In the genomic region with DNA sequence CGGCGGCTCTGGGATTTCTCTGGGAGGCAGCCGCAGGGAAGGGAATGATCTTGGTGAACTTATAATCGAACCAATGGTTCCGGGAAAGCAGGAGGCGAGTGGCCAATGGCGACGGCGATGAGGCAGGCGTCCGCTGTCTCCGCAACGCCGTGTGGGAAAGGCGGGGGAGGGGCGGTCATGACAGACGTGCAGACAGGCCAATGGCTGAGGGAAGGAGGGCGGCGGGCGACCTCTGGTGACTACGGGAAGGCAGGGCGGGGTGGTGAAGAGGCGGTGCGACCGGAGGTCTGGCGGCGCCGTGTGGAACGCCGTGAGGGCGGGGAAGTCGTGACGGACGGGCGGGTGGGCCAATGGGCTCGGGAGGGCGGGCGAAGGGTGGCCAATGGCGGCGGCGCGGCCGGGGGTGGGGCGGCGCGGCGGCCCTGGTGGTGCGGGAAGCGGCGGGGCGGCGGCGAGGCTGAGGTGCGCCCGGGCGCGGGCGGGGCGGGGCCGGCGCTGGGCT, we compare ENCODE assay signal across 8 cellular contexts. TPM values are rescaled to one million over a fixed set of nuclear protein-coding genes. Genes with fewer than 3 reads are reported as not detected.
DNase-seq lines count a peak whose midpoint lies in the region; ATAC-seq and TF ChIP-seq lines count a peak whose summit lies in the region.

A gene with protein sequence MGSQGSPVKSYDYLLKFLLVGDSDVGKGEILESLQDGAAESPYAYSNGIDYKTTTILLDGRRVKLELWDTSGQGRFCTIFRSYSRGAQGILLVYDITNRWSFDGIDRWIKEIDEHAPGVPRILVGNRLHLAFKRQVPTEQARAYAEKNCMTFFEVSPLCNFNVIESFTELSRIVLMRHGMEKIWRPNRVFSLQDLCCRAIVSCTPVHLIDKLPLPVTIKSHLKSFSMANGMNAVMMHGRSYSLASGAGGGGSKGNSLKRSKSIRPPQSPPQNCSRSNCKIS (plus strand): TSS at position 409 of the 502 bp plus-strand sequence. CDS start 226 bp downstream, outside the sequence.

- no peaks in the 10 kb centered on the region for H3K9me2 ChIP-seq in OCI-LY7 (ENCODE audit: insufficient read depth, low read length)

- peak within 1 kb of the TSS; percentile 56; the same call in 1 of the 2 replicates for H2AFZ ChIP-seq in OCI-LY7 (ENCODE audit: low read length)

- no peak for TF ChIP-seq CTCF in OCI-LY7 (conservative IDR thresholded peaks at IDR 0.05; ENCODE audit: low read length)
- no peak for TF ChIP-seq CTCF in epithelial cell of esophagus (IDR thresholded peaks at IDR 0.05; ENCODE audit: insufficient read depth, low read depth, low read length, missing control alignments)
- TF ChIP-seq CTCF in mucosa of descending colon (IDR thresholded peaks at IDR 0.05) = peak; percentile 28

- H3K4me3 ChIP-seq in OCI-LY7 (ENCODE audit: low read depth, low read length, poor library complexity, severe bottlenecking) = peak within 1 kb of the TSS; percentile 84
- peak within 1 kb of the TSS; percentile 88 for H3K4me3 ChIP-seq in epithelial cell of esophagus (ENCODE audit: low read length)
- H3K4me3 ChIP-seq in mucosa of descending colon = peak within 1 kb of the TSS; percentile 90

- intact Hi-C loops in OCI-LY7 (cut with micrococcal nuclease; ENCODE audit: unreplicated experiment) (loop anchor here (1.0 kb wide), 1 partner anchor 47 kb away; a partner anchor contains a TSS), mucosa of descending colon (cut with DNase I, micrococcal nuclease) (loop anchor here in 1 of 2 donors (10.0 kb wide), 1 partner anchor 65 kb away; no protein-coding TSS in a partner anchor)

- no TSS peak for BruUV-seq in OCI-LY7 (replicated peaks; lab: Mats Ljungman, UMichigan)

- DNase-seq in DMS153 (lab: John Stamatoyannopoulos, UW) (peak; percentile 94), OCI-LY7 (ENCODE audit: low spot score) (peak; percentile 99), activated T-cell treated with anti-CD3 and anti-CD28 coated beads for 4 hours (peak; percentile 99), epithelial cell of esophagus (ENCODE audit: low read depth) (peak; percentile 99), mucosa of descending colon (peak; percentile 99 to 100 (median 99))
- DNase-seq in stimulated activated CD8-positive, alpha-beta memory T cell treated with anti-CD3 and anti-CD28 coated beads, Interleukin-4, amount 100 ng/mL, for 1 hour (ENCODE audit: low read depth in 2 of 2, low spot score in 1 of 2) = peak; percentile 97 to 99

- no peaks in the 10 kb centered on the region for H3K9me3 Mint-ChIP-seq in IgD-negative memory B cell

- H3K9me3 ChIP-seq in OCI-LY7 (ENCODE audit: low read length) (no peaks in the 10 kb centered on the region), mucosa of descending colon (no peaks in the 10 kb centered on the region)

- peak within 1 kb of the TSS; percentile 83 for H3K4me2 ChIP-seq in OCI-LY7 (ENCODE audit: low read length)

- H3K4me3 Mint-ChIP-seq in IgD-negative memory B cell = peak within 1 kb of the TSS; percentile 88 to 99 (median 97)

- H3K27ac Mint-ChIP-seq in IgD-negative memory B cell = peak within 1 kb of the TSS; percentile 90 to 99 (median 97)

- H3K79me2 ChIP-seq in OCI-LY7 (ENCODE audit: insufficient read depth, low read depth, low read length) = peaks cover 20% of the 10 kb centered on the region; the same call in 1 of the 2 replicates

- H3K36me3 Mint-ChIP-seq in IgD-negative memory B cell = no peaks in the 10 kb centered on the region

- CTCF ChIA-PET in OCI-LY7 (lab: Charles Lee; ENCODE audit: unreplicated experiment) = no interaction called here

- H3K4me1 Mint-ChIP-seq in IgD-negative memory B cell = peaks cover 5 to 27% (median 16%) of the 10 kb centered on the region in 3 donors

- H3K27me3 Mint-ChIP-seq in IgD-negative memory B cell = no peaks in the 10 kb centered on the region

- H3K36me3 ChIP-seq in OCI-LY7 (ENCODE audit: insufficient read depth, low read length) (peaks cover 4% of the 10 kb centered on the region; the same call in 1 of the 2 replicates), mucosa of descending colon (ENCODE audit: low read depth) (no peaks in the 10 kb centered on the region)

- POLR2A ChIA-PET in OCI-LY7 (lab: Charles Lee) = no interaction called here

- H3K27ac ChIP-seq in OCI-LY7 (ENCODE audit: low read depth, low read length, poor library complexity, severe bottlenecking) = peak within 1 kb of the TSS; percentile 89

- no peaks in the 10 kb centered on the region for H4K20me1 ChIP-seq in OCI-LY7 (ENCODE audit: insufficient read depth, low read length)

- peak; percentile 65 for ATAC-seq in GM21576 (IDR thresholded peaks at IDR 0.05; ENCODE audit: unreplicated experiment)
- peak; percentile 82 for ATAC-seq in mucosa of descending colon

- H3K4me1 ChIP-seq in OCI-LY7 (ENCODE audit: insufficient read depth, low read length, poor library complexity, severe bottlenecking) (peaks cover 25% of the 10 kb centered on the region), mucosa of descending colon (ENCODE audit: low read depth) (peaks cover 45% of the 10 kb centered on the region)

RNA-seq across cellular contexts. Expression of the gene that starts here (rescaled TPM):
- 14.7 TPM for polyA plus RNA-seq in IgD-negative memory B cell
- total RNA-seq in OCI-LY7 (2014; rRNA removed; shearing (Covaris generic)) = 18.2 and 20.9 TPM in 2 replicates
- total RNA-seq in OCI-LY7 (2022) = 18.3 and 19.3 TPM in 2 replicates
- total RNA-seq in mucosa of descending colon = 10 to 100 TPM; 31.2 to 51.0 (median 40.1) TPM

Comparison
In these comparisons a context has a peak if more than half of its experiments do, and no peak if none do; other contexts are left out.
1. Peak in every context shown above with its lines: DNase-seq, ATAC-seq, H3K4me3 ChIP-seq and H3K27ac ChIP-seq.